ENCODE assay signal across 8 cellular contexts in the genomic region with DNA sequence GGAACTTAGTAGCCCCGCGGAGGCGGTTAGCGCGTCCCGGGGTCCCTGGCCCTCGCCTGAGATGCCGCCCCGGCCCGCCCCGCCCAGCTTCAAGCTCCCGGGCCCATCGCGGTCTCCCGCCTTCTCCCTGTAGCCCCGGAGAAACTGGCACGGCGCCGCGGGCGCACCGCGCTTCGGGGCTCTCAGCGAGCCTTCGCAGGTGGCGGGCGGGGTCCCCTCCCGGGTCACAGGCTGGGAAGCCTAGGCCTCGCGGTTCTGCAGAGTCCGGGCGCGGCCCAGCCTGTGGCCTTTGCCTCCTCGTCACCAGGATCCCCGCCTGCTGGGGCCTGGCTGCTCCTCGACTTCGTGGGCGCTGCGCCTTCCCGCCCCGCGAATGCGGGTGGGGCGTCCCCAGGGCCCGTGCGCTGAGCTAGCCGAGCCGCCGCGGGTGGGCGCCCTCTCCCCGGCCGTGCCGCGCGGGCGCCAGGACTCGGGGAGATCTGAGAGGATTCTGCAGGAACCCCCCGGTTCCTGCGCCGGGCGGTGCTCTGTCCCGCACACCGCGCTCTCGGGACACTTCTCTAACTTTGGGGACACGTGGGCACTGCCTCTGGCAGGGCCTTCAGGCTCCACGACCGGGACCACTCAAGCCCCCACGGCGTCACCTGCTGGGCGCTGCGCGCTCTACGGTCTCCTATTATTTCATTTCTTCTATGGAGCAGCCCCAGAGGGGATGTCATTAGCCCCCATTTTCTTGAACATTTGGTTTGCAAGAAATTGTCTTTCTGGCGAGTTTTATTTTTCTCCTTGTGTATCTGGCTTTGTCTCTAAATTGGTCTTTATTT. TPM values are rescaled to one million over a fixed set of nuclear protein-coding genes. Genes with fewer than 3 reads are reported as not detected.
DNase-seq lines count a peak whose midpoint lies in the region; ATAC-seq and TF ChIP-seq lines count a peak whose summit lies in the region.

No MANE protein-coding gene starts in this region.

- no peaks in the 10 kb centered on the region for H3K9me3 Mint-ChIP-seq in WTC11

- H3K36me3 Mint-ChIP-seq in WTC11, result no peaks in the 10 kb centered on the region

- no peak overlapping the region for H3K27ac Mint-ChIP-seq in WTC11

- CTCF ChIA-PET in WTC11 (lab: Charles Lee), result interaction anchor here (0.6 to 1.7 kb wide), 8 partner anchors 26 to 344 kb away, joined by 3 to 8 read pairs (median 4); partner anchors contain the start of gene GRK5

- DNase-seq in HCEC 1CT (peak; percentile 50), M059J (ENCODE audit: low read depth) (peak; percentile 53), WTC11 (ENCODE audit: low spot score) (peak; percentile 67), coronary artery (ENCODE audit: low spot score) (no peak), lung microvascular endothelial cell (ENCODE audit: low read depth in 2 of 2) (peak; percentile 57 to 66), foreskin melanocyte (no peak)
- peak; percentile 36 to 48 for DNase-seq in stimulated activated CD8-positive, alpha-beta memory T cell treated with anti-CD3 and anti-CD28 coated beads, Interleukin-15, amount 100 ng/mL, for 4 hours (ENCODE audit: low read depth in 2 of 2)

- ATAC-seq in WTC11, result peak; percentile 53

- peaks cover 28% of the 10 kb centered on the region for H3K4me1 Mint-ChIP-seq in WTC11

- POLR2A ChIA-PET in WTC11 (lab: Charles Lee), result interaction anchor here (1.3 kb wide), 1 partner anchor 59 kb away, joined by 4 read pairs; no protein-coding TSS in a partner anchor

- TF ChIP-seq CTCF in GM12873 (IDR thresholded peaks at IDR 0.05; ENCODE audit: insufficient read depth, low read depth, low read length, missing control alignments) (peak; percentile 71), WTC11 (IDR thresholded peaks at IDR 0.05) (no peak), coronary artery (IDR thresholded peaks at IDR 0.05) (peak; percentile 29)

- peak overlapping the region; percentile 79 for H3K4me3 Mint-ChIP-seq in WTC11

- H3K27me3 Mint-ChIP-seq in WTC11 (ENCODE audit: low read depth), result peaks cover 55% of the 10 kb centered on the region

- peak overlapping the region; percentile 55 to 74 for H3K27ac ChIP-seq in coronary artery

- H3K4me3 ChIP-seq in coronary artery, result peak overlapping the region; percentile 92

TF ChIP-seq in WTC11, 78 proteins besides CTCF, POLR2A, EP300 and RAD21:
- 0 out of 2 replicates have a peak, but pooled peaks have one; percentile 52 for TF ChIP-seq E2F1 (CRISPR knock-in tag; IDR thresholded peaks at IDR 0.05)
- TF ChIP-seq HMGXB4 (CRISPR knock-in tag; IDR thresholded peaks at IDR 0.05), result peak; percentile 86
- TF ChIP-seq, protein P1, sequence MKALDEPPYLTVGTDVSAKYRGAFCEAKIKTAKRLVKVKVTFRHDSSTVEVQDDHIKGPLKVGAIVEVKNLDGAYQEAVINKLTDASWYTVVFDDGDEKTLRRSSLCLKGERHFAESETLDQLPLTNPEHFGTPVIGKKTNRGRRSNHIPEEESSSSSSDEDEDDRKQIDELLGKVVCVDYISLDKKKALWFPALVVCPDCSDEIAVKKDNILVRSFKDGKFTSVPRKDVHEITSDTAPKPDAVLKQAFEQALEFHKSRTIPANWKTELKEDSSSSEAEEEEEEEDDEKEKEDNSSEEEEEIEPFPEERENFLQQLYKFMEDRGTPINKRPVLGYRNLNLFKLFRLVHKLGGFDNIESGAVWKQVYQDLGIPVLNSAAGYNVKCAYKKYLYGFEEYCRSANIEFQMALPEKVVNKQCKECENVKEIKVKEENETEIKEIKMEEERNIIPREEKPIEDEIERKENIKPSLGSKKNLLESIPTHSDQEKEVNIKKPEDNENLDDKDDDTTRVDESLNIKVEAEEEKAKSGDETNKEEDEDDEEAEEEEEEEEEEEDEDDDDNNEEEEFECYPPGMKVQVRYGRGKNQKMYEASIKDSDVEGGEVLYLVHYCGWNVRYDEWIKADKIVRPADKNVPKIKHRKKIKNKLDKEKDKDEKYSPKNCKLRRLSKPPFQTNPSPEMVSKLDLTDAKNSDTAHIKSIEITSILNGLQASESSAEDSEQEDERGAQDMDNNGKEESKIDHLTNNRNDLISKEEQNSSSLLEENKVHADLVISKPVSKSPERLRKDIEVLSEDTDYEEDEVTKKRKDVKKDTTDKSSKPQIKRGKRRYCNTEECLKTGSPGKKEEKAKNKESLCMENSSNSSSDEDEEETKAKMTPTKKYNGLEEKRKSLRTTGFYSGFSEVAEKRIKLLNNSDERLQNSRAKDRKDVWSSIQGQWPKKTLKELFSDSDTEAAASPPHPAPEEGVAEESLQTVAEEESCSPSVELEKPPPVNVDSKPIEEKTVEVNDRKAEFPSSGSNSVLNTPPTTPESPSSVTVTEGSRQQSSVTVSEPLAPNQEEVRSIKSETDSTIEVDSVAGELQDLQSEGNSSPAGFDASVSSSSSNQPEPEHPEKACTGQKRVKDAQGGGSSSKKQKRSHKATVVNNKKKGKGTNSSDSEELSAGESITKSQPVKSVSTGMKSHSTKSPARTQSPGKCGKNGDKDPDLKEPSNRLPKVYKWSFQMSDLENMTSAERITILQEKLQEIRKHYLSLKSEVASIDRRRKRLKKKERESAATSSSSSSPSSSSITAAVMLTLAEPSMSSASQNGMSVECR (CRISPR knock-in tag; IDR thresholded peaks at IDR 0.05; ENCODE audit: borderline replicate concordance), result 0 out of 2 replicates have a peak, but pooled peaks have one; percentile 60
- 0 out of 2 replicates have a peak, but pooled peaks have one; percentile 19 for TF ChIP-seq E2F5 (CRISPR knock-in tag; IDR thresholded peaks at IDR 0.05)
- TF ChIP-seq ZNF121 (CRISPR knock-in tag; IDR thresholded peaks at IDR 0.05), result no peak

RNA-seq across cellular contexts. Expression of gene RGS10, which starts 0.7 kb away (rescaled TPM):
- total RNA-seq in M059J (2014; rRNA removed; shearing (Covaris generic)), result 18.6 and 32.4 TPM in 2 replicates
- total RNA-seq in WTC11 (2021) (21.6 to 23.1 TPM (median 22.6 TPM) in 3 replicates), lung microvascular endothelial cell (0.99 and 8.7 TPM in 2 replicates)

RNA-seq across cellular contexts. Expression of gene TIAL1, which starts 53.6 kb away (rescaled TPM):
- 45.9 and 47.6 TPM in 2 replicates for total RNA-seq in M059J (2014; rRNA removed; shearing (Covaris generic))
- 170 to 178 TPM (median 176 TPM) in 3 replicates for total RNA-seq in WTC11 (2021)
- 10.5 and 18.1 TPM in 2 replicates for total RNA-seq in lung microvascular endothelial cell

Comparison
In these comparisons a context has a peak if more than half of its experiments do, and no peak if none do; other contexts are left out.
1. DNase-seq: peak in HCEC 1CT (single experiment), M059J (single experiment), WTC11 (single experiment), lung microvascular endothelial cell (2 of 2) and stimulated activated CD8-positive, alpha-beta memory T cell treated with anti-CD3 and anti-CD28 coated beads, Interleukin-15, amount 100 ng/mL, for 4 hours (2 of 2); none in coronary artery (single experiment) and foreskin melanocyte (single experiment).